In the genomic region with DNA sequence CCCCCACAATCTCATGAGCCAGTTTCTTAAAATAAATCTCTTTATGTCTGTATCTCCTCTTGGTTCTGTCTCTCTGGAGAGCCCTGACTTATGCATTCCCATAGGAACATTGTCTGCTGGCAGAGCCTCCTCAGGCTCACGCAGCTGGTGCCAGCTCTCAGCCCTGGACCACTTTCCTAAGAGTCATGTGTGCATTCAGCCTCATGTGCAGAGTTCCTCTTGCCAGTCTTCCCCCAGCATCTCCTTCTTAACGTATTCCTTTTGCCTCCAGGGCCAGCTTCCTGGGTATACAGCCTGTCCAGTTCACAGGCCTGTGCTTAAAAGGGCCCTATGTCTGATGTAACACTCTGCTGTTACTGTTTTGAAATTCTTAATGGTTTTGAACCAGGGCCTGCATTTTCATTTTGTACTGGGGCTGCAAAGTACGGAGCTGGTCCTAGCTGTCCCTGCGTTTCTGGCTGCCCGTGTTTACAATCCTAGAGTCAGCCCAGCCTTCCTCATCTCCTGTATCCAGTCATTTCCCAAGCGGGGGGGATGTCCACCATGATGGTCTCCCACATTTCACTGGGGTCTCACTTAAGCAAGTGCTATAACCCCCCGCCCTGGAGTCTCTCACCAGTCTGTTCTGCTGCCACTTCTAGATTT, we compare ENCODE assay signal across 15 cellular contexts. TPM values are rescaled to one million over a fixed set of nuclear protein-coding genes. Genes with fewer than 3 reads are reported as not detected.
A peak's percentile ranks its signal among the peaks of the same experiment; 100 is the strongest.
DNase-seq lines count a peak whose midpoint lies in the region; ATAC-seq, FAIRE-seq and TF ChIP-seq lines count a peak whose summit lies in the region.
"Had no signal": no experiment of that assay in that cellular context is flagged by ENCODE, and none has a peak within 500 bp of the region (broad histone marks: within the 10 kb centered on the region; RNA-seq: fewer than 3 reads in every experiment).

No MANE protein-coding gene starts in this region.

- ATAC-seq in activated CD8-positive, alpha-beta memory T cell treated with anti-CD3 and anti-CD28 coated beads, Interleukin-2, amount 10 ng/mL, durations not matched to agents 7 days and 5 days: no peak
- ATAC-seq in GM19035 (IDR thresholded peaks at IDR 0.05; ENCODE audit: unreplicated experiment) (no peak), HG03439 (IDR thresholded peaks at IDR 0.05; ENCODE audit: unreplicated experiment) (no peak)

- peaks cover 2% of the 10 kb centered on the region for H3K36me3 Mint-ChIP-seq in activated CD8-positive, alpha-beta memory T cell treated with anti-CD3 and anti-CD28 coated beads, Interleukin-2, amount 10 ng/mL, durations not matched to agents 7 days and 5 days
- no peaks in the 10 kb centered on the region for H3K36me3 Mint-ChIP-seq in nephron progenitor cell (ENCODE audit: low read depth)

- no peaks in the 10 kb centered on the region for H3K9me3 ChIP-seq in uterus

- peaks cover 0 to 5% of the 10 kb centered on the region in 2 donors for H3K4me1 ChIP-seq in uterus

- H3K27ac ChIP-seq in angular gyrus (ENCODE audit: low read depth, low read length): peak overlapping the region; percentile 41
- peak overlapping the region; percentile 54 to 67 for H3K27ac ChIP-seq in uterus

- H3K4me3 Mint-ChIP-seq in activated CD8-positive, alpha-beta memory T cell treated with anti-CD3 and anti-CD28 coated beads, Interleukin-2, amount 10 ng/mL, durations not matched to agents 7 days and 5 days: no peak overlapping the region
- H3K4me3 Mint-ChIP-seq in nephron progenitor cell: no peak overlapping the region
- H3K4me3 Mint-ChIP-seq: T-helper 1 cell treated with Interleukin-12 subunit alpha and Interleukin-12 subunit beta and Interleukin-4 antibody, amounts not matched to agents 30 μg/mL and 1 μg/mL, for 36 hours had no signal

- TF ChIP-seq POLR2A in uterus (IDR thresholded peaks at IDR 0.05): no peak

- CTCF ChIA-PET in activated CD8-positive, alpha-beta memory T cell treated with anti-CD3 and anti-CD28 coated beads, Interleukin-2, amount 10 ng/mL, durations not matched to agents 7 days and 5 days (lab: Charles Lee): no interaction called here

- no peaks in the 10 kb centered on the region for H3K27me3 ChIP-seq in uterus

- intact Hi-C loops in uterus (cut with DNase I; ENCODE audit: low total_unique reads): no loop called here

- DNase-seq in activated CD8-positive, alpha-beta memory T cell treated with anti-CD3 and anti-CD28 coated beads, Interleukin-2, amount 10 ng/mL, durations not matched to agents 7 days and 5 days: peak; percentile 33
- DNase-seq in activated CD8-positive, alpha-beta memory T cell treated with anti-CD3 and anti-CD28 coated beads for 24 hours: no peak
- no peak for DNase-seq in nephron progenitor cell
- DNase-seq in uterus: no peak
- DNase-seq in D721Med (ENCODE audit: insufficient read length, low spot score): no peak
- DNase-seq: ACHN; activated CD4-positive, alpha-beta T cell treated with anti-CD3 and anti-CD28 coated beads for 48 hours; DMS53; kidney; NCI-H2171 had no signal

- no peak overlapping the region for H3K4me3 ChIP-seq in uterus

- no peaks in the 10 kb centered on the region for H3K9me3 Mint-ChIP-seq in activated CD8-positive, alpha-beta memory T cell treated with anti-CD3 and anti-CD28 coated beads, Interleukin-2, amount 10 ng/mL, durations not matched to agents 7 days and 5 days (ENCODE audit: low read depth)
- no peaks in the 10 kb centered on the region for H3K9me3 Mint-ChIP-seq in nephron progenitor cell
- H3K9me3 Mint-ChIP-seq: T-helper 1 cell treated with Interleukin-12 subunit alpha and Interleukin-12 subunit beta and Interleukin-4 antibody, amounts not matched to agents 30 μg/mL and 1 μg/mL, for 36 hours had no signal

- peaks cover 54% of the 10 kb centered on the region for H3K4me1 Mint-ChIP-seq in activated CD8-positive, alpha-beta memory T cell treated with anti-CD3 and anti-CD28 coated beads, Interleukin-2, amount 10 ng/mL, durations not matched to agents 7 days and 5 days
- H3K4me1 Mint-ChIP-seq in nephron progenitor cell: peaks cover 35% of the 10 kb centered on the region

- H3K27ac Mint-ChIP-seq in activated CD8-positive, alpha-beta memory T cell treated with anti-CD3 and anti-CD28 coated beads, Interleukin-2, amount 10 ng/mL, durations not matched to agents 7 days and 5 days: no peak overlapping the region
- H3K27ac Mint-ChIP-seq in nephron progenitor cell: peak overlapping the region; percentile 70
- H3K27ac Mint-ChIP-seq: T-helper 1 cell treated with Interleukin-12 subunit alpha and Interleukin-12 subunit beta and Interleukin-4 antibody, amounts not matched to agents 30 μg/mL and 1 μg/mL, for 36 hours had no signal

- TF ChIP-seq CTCF in nephron progenitor cell (IDR thresholded peaks at IDR 0.05) (no peak), uterus (IDR thresholded peaks at IDR 0.05) (no peak), D721Med (IDR thresholded peaks at IDR 0.05; ENCODE audit: insufficient read depth, missing control alignments) (no peak)

- no peak for FAIRE-seq in D721Med (lab: Jason Lieb, UNC)
- FAIRE-seq: bronchial epithelial cell, kidney had no signal

- peaks cover 14% of the 10 kb centered on the region for H3K27me3 Mint-ChIP-seq in activated CD8-positive, alpha-beta memory T cell treated with anti-CD3 and anti-CD28 coated beads, Interleukin-2, amount 10 ng/mL, durations not matched to agents 7 days and 5 days
- H3K27me3 Mint-ChIP-seq in nephron progenitor cell (ENCODE audit: low read depth, poor library complexity): peaks cover 4% of the 10 kb centered on the region

- no peaks in the 10 kb centered on the region for H3K36me3 ChIP-seq in uterus

RNA-seq across cellular contexts. Expression of gene ANKRD33B, which starts 18.1 kb away (rescaled TPM):
- total RNA-seq in activated CD8-positive, alpha-beta memory T cell treated with anti-CD3 and anti-CD28 coated beads, Interleukin-2, amount 10 ng/mL, durations not matched to agents 7 days and 5 days: 10 to 100 TPM in 1 of 2 experiments, 1 to 10 TPM in 1; 6.8 to 13.8 TPM
- total RNA-seq in uterus: 10 to 100 TPM in 1 of 4 donors, 1 to 10 TPM in 3; 2.1 to 24.1 (median 7.6) TPM
